8 cellular contexts compared by ENCODE assay signal in genomic region chr2:43222472-43223146, GRCh38. TPM values are rescaled to one million over a fixed set of nuclear protein-coding genes. Genes with fewer than 3 reads are reported as not detected.
DNase-seq lines count a peak whose midpoint lies in the region; ATAC-seq, FAIRE-seq and TF ChIP-seq lines count a peak whose summit lies in the region.

No MANE protein-coding gene starts in this region.

- TF ChIP-seq EP300 in HepG2 (IDR thresholded peaks at IDR 0.05; ENCODE audit: low read depth in 2 of 2, low read length in 2 of 2) (no peak), HepG2 (CRISPR knock-in tag; IDR thresholded peaks at IDR 0.05; ENCODE audit: borderline replicate concordance) (no peak)

- WGBS in HepG2 (ENCODE audit: low lambda C conversion rate) = 12% methylated on average over 6 of the region's 6 CpGs

- H3K27me3 Mint-ChIP-seq in activated naive CD4-positive, alpha-beta T cell treated with anti-CD3 and anti-CD28 coated beads, Interleukin-2, amount 10 ng/mL, durations not matched to agents 7 days and 5 days = peaks cover 12% of the 10 kb centered on the region
- H3K27me3 Mint-ChIP-seq in type B pancreatic cell = peaks cover 7% of the 10 kb centered on the region

- H3K27ac ChIP-seq in HepG2 (ENCODE audit: extremely low read length, insufficient read depth, low read length) = peak overlapping the region; percentile 89

- no peaks in the 10 kb centered on the region; a peak in 1 of 5 replicates for H3K27me3 ChIP-seq in HepG2 (ENCODE audit: control insufficient read depth in 1 of 2, insufficient read depth in 2 of 2, low read length in 2 of 2)

- CTCF ChIA-PET in activated naive CD4-positive, alpha-beta T cell treated with anti-CD3 and anti-CD28 coated beads, Interleukin-2, amount 10 ng/mL, durations not matched to agents 7 days and 5 days (lab: Charles Lee) = interaction anchor here (0.9 to 14.2 kb wide), 11 partner anchors 45 to 412 kb away, joined by 3 to 460 read pairs (median 7); no protein-coding TSS in a partner anchor
- CTCF ChIA-PET in HepG2 (lab: Yijun Ruan, JAX; ENCODE audit: low intra/inter-chr PET ratio, low total read pairs) = no interaction called here

- H3K9me3 Mint-ChIP-seq in activated naive CD4-positive, alpha-beta T cell treated with anti-CD3 and anti-CD28 coated beads, Interleukin-2, amount 10 ng/mL, durations not matched to agents 7 days and 5 days = no peaks in the 10 kb centered on the region
- H3K9me3 Mint-ChIP-seq in type B pancreatic cell = no peaks in the 10 kb centered on the region

- BruUV-seq in HepG2 (replicated peaks; lab: Mats Ljungman, UMichigan) = TSS peak; percentile 51

- intact Hi-C loops in HepG2 (cut with micrococcal nuclease; ENCODE audit: unreplicated experiment) = loop anchor here (1.0 to 2.0 kb wide), 2 partner anchors 27 to 60 kb away; no protein-coding TSS in a partner anchor

- H3K4me2 ChIP-seq in HepG2 (ENCODE audit: low read depth, low read length) = peak overlapping the region; percentile 99

- H4K20me1 ChIP-seq in HepG2 (ENCODE audit: insufficient read depth, low read length) = peaks cover 39% of the 10 kb centered on the region

- peak overlapping the region; percentile 80 for H3K9ac ChIP-seq in HepG2 (ENCODE audit: insufficient read depth, low read depth, low read length)

- TF ChIP-seq CTCF in HepG2 (CRISPR knock-in tag; IDR thresholded peaks at IDR 0.05) = no peak
- TF ChIP-seq CTCF in type B pancreatic cell (conservative IDR thresholded peaks at IDR 0.05) = no peak
- TF ChIP-seq CTCF in GM20000 (IDR thresholded peaks at IDR 0.05; ENCODE audit: extremely low read depth, missing control alignments) = no peak

- peak overlapping the region; percentile 97 for H3K27ac Mint-ChIP-seq in activated naive CD4-positive, alpha-beta T cell treated with anti-CD3 and anti-CD28 coated beads, Interleukin-2, amount 10 ng/mL, durations not matched to agents 7 days and 5 days
- H3K27ac Mint-ChIP-seq in type B pancreatic cell = peak overlapping the region; percentile 96

- H3K4me1 Mint-ChIP-seq in activated naive CD4-positive, alpha-beta T cell treated with anti-CD3 and anti-CD28 coated beads, Interleukin-2, amount 10 ng/mL, durations not matched to agents 7 days and 5 days = peaks cover 26% of the 10 kb centered on the region
- H3K4me1 Mint-ChIP-seq in type B pancreatic cell (ENCODE audit: unreplicated experiment) = peaks cover 36% of the 10 kb centered on the region

- DNase-seq in activated naive CD4-positive, alpha-beta T cell treated with anti-CD3 and anti-CD28 coated beads, Interleukin-2, amount 10 ng/mL, durations not matched to agents 7 days and 5 days = peak; percentile 34
- DNase-seq in activated naive CD4-positive, alpha-beta T cell treated with anti-CD3 and anti-CD28 coated beads, Interleukin-2, amount 50 U/mL, for 16 hours = no peak
- DNase-seq in astrocyte of the hippocampus (ENCODE audit: low read depth, low spot score) (peak; percentile 35), HepG2 (ENCODE audit: low spot score) (no peak), type B pancreatic cell (ENCODE audit: extremely low spot score, unreplicated experiment) (no peak), GM20000 (ENCODE audit: low spot score) (no peak), SW 1271 (lab: John Stamatoyannopoulos, UW) (no peak)

- no peak for FAIRE-seq in HepG2 (lab: Jason Lieb, UNC)

- peaks cover 50% of the 10 kb centered on the region for H3K4me1 ChIP-seq in HepG2 (ENCODE audit: insufficient read depth, low read length)

- peaks cover 55% of the 10 kb centered on the region for H3K79me2 ChIP-seq in HepG2 (ENCODE audit: insufficient read depth, low read length)

- in situ Hi-C loops in HepG2 (cut with HindIII; ENCODE audit: extremely low pct_ligation_motif_present, low pct_unique_long_range_greater_than_20kb) = loop anchor here (10.0 kb wide), 1 partner anchor 58 kb away; no protein-coding TSS in a partner anchor

- H3K36me3 ChIP-seq in HepG2 (replicated peaks in 1 of 2; ENCODE audit: control insufficient read depth in 1 of 2, insufficient read depth in 2 of 2, low read length in 2 of 2) = peaks cover 3 to 10% of the 10 kb centered on the region in 2 experiments; a peak in 4 of 5 replicates

- TF ChIP-seq RAD21 in HepG2 (CRISPR knock-in tag; IDR thresholded peaks at IDR 0.05) = no peak

- H3K4me3 Mint-ChIP-seq in activated naive CD4-positive, alpha-beta T cell treated with anti-CD3 and anti-CD28 coated beads, Interleukin-2, amount 10 ng/mL, durations not matched to agents 7 days and 5 days = peak overlapping the region; percentile 79
- H3K4me3 Mint-ChIP-seq in type B pancreatic cell = peak overlapping the region; percentile 93

- POLR2A ChIA-PET in HepG2 (lab: Yijun Ruan, JAX) = interaction anchor here (0.8 to 13.7 kb wide), 30 partner anchors 9 to 412 kb away, joined by 3 to 324 read pairs (median 6); partner anchors contain the start of gene THADA

- H2AFZ ChIP-seq in HepG2 (ENCODE audit: low read length) = no peak overlapping the region

- peak overlapping the region; percentile 80 to 97 (median 89); a peak in 5 of 6 replicates for H3K4me3 ChIP-seq in HepG2 (replicated peaks in 1 of 3; ENCODE audit: insufficient read depth in 1 of 3, low read depth in 2 of 3, low read length in 3 of 3)

- peaks cover 51% of the 10 kb centered on the region for H3K36me3 Mint-ChIP-seq in activated naive CD4-positive, alpha-beta T cell treated with anti-CD3 and anti-CD28 coated beads, Interleukin-2, amount 10 ng/mL, durations not matched to agents 7 days and 5 days
- H3K36me3 Mint-ChIP-seq in type B pancreatic cell = peaks cover 25% of the 10 kb centered on the region

- no peaks in the 10 kb centered on the region for H3K9me3 ChIP-seq in HepG2 (ENCODE audit: low read length)

- TF ChIP-seq POLR2A in HepG2 (IDR thresholded peaks at IDR 0.05; ENCODE audit: insufficient read depth in 1 of 2, low read depth in 2 of 2, low read length in 2 of 2) = no peak; a peak in 1 of 4 replicates

- ATAC-seq in HepG2 (no peak), GM21515 (IDR thresholded peaks at IDR 0.05; ENCODE audit: unreplicated experiment) (no peak)

TF ChIP-seq in HepG2, 621 proteins besides CTCF, POLR2A, EP300 and RAD21 (continues in another document):
- TF ChIP-seq DDIT3 (CRISPR knock-in tag; IDR thresholded peaks at IDR 0.05) (no peak), SCMH1 (CRISPR knock-in tag; IDR thresholded peaks at IDR 0.05; ENCODE audit: borderline replicate concordance) (no peak), ARNT (IDR thresholded peaks at IDR 0.05) (no peak), ZNF740 (CRISPR knock-in tag; IDR thresholded peaks at IDR 0.05) (peak; percentile 88), RBM22 (optimal IDR thresholded peaks at IDR 0.05; ENCODE audit: low read length) (peak; percentile 77), SRY (CRISPR knock-in tag; IDR thresholded peaks at IDR 0.05) (no peak), ZNF260 (CRISPR knock-in tag; IDR thresholded peaks at IDR 0.05; ENCODE audit: borderline replicate concordance, low read depth) (no peak), ZNF816 (CRISPR knock-in tag; IDR thresholded peaks at IDR 0.05; ENCODE audit: borderline replicate concordance) (0 out of 2 replicates have a peak, but pooled peaks have one; percentile 53), ARNTL (CRISPR knock-in tag; IDR thresholded peaks at IDR 0.05) (no peak), HOXA5 (CRISPR knock-in tag; IDR thresholded peaks at IDR 0.05) (no peak), ZNF790 (CRISPR knock-in tag; IDR thresholded peaks at IDR 0.05; ENCODE audit: borderline replicate concordance) (no peak), MAF1 (CRISPR knock-in tag; IDR thresholded peaks at IDR 0.05; ENCODE audit: borderline replicate concordance) (no peak), HDAC1 (CRISPR knock-in tag; IDR thresholded peaks at IDR 0.05) (0 out of 2 replicates have a peak, but pooled peaks have one; percentile 33), PCBP1 (IDR thresholded peaks at IDR 0.05; ENCODE audit: borderline replicate concordance, low read depth, low read length) (no peak), CEBPB (IDR thresholded peaks at IDR 0.05; ENCODE audit: borderline replicate concordance, low read depth, low read length) (peak; percentile 38; the same call in 1 of the 2 replicates)

RNA-seq across cellular contexts. Expression of gene ZFP36L2, which starts 3.8 kb away (rescaled TPM):
- total RNA-seq in HepG2 (2016; rRNA removed; fragmentation: Illumina TruSeq; extraction: Trizol) (21.8 and 32.5 TPM in 2 replicates), type B pancreatic cell (ENCODE audit: low replicate concordance) (198 and 437 TPM in 2 replicates)
- 10.9 and 11.1 TPM in 2 replicates for total RNA-seq in HepG2 (2016; cell fraction: cytosol; rRNA removed; fragmentation: Illumina TruSeq; extraction: Trizol; ENCODE audit: low read depth)
- total RNA-seq in HepG2 (2016; cell fraction: insoluble cytoplasmic fraction; rRNA removed; fragmentation: Illumina TruSeq; extraction: Trizol) = 20.7 and 30.7 TPM in 2 replicates
- 45.2 and 45.6 TPM in 2 replicates for total RNA-seq in HepG2 (2016; cell fraction: membrane; rRNA removed; fragmentation: Illumina TruSeq; extraction: Trizol)
- total RNA-seq in HepG2 (2016; cell fraction: nucleus; rRNA removed; fragmentation: Illumina TruSeq; extraction: Trizol) = 28.9 and 31.5 TPM in 2 replicates
- polyA plus RNA-seq in HepG2 (2011; rRNA removed) = 11.2 and 12.5 TPM in 2 replicates
- 6.8 and 9.1 TPM in 2 replicates for polyA plus RNA-seq in HepG2 (2011; cell fraction: cytosol; rRNA removed)
- 13.5 and 16.7 TPM in 2 replicates for polyA plus RNA-seq in HepG2 (2011; cell fraction: nucleus; rRNA removed)
- 52.4 and 60.8 TPM in 2 replicates for polyA plus RNA-seq in HepG2 (2012)
- 10.6 and 12.4 TPM in 2 replicates for polyA plus RNA-seq in HepG2 (2016; cell fraction: cytosol; fragmentation: Illumina TruSeq; extraction: Trizol; ENCODE audit: low read depth)
- polyA plus RNA-seq in HepG2 (2016; cell fraction: insoluble cytoplasmic fraction; fragmentation: Illumina TruSeq; extraction: Trizol; ENCODE audit: low read depth) = 78.1 and 90.4 TPM in 2 replicates
- polyA plus RNA-seq in HepG2 (2016; cell fraction: membrane; fragmentation: Illumina TruSeq; extraction: Trizol; ENCODE audit: low read depth) = 44.3 and 47.5 TPM in 2 replicates
- polyA plus RNA-seq in HepG2 (2016; cell fraction: nucleus; fragmentation: Illumina TruSeq; extraction: Trizol; ENCODE audit: insufficient read depth, low read depth) = 95.3 and 99.0 TPM in 2 replicates
- polyA minus RNA-seq in HepG2 (2011; rRNA and poly(A)+ RNA removed; ENCODE audit: low replicate concordance) = 3.9 and 12.4 TPM in 2 replicates
- 25.5 and 27.1 TPM in 2 replicates for polyA minus RNA-seq in HepG2 (2011; cell fraction: cytosol; rRNA and poly(A)+ RNA removed)
- polyA minus RNA-seq in HepG2 (2011; cell fraction: nucleus; rRNA and poly(A)+ RNA removed) = 10.1 and 12.1 TPM in 2 replicates

Comparison
In these comparisons a context has a peak if more than half of its experiments do, and no peak if none do; other contexts are left out.
1. DNase-seq: peak in activated naive CD4-positive, alpha-beta T cell treated with anti-CD3 and anti-CD28 coated beads, Interleukin-2, amount 10 ng/mL, durations not matched to agents 7 days and 5 days (single experiment) and astrocyte of the hippocampus (single experiment); none in activated naive CD4-positive, alpha-beta T cell treated with anti-CD3 and anti-CD28 coated beads, Interleukin-2, amount 50 U/mL, for 16 hours (single experiment), HepG2 (single experiment), type B pancreatic cell (single experiment), GM20000 (single experiment) and SW 1271 (0 of 2).